Comparison of ENCODE assay signal across 1 cellular context in the genomic region with DNA sequence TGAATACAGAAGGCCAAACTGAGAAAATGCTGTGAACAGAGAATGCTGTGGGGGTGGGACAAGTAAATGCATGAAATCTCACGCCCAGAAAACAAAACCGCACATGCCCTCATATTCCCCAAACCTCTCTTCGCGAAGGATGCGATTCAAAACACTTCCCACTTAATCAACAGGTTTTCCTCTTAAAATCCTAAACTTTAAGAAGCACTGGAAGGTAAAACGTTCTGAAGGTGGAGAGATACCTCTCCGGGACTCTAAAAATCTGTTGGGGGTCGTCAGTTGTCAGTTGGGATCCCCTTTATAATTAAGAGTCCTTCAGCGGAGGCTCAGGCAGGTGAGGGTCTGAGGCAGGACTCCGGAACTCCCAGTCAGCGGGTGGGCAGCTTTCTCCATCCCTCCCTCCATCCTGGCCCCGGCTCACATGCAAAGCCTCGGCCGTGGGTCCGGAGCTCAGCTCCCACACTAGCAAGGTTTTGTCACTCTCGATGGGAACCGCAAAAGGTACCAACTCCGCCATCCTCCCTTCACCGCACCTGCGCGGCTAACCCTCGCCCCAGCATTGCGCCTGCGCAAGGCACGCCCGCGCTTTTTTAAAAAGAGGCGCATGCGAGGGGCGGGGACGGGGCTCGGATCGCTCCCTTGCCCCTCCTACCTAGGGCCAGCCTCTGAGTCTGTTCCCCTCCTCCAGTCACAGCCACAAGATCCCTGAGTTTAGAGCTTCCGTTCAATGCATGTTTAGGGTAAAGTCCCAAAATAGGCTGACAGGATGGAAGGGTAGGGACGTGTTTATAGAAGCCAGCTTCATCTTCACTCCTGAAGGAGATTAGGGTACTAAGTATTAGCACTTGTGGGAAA.
TF ChIP-seq lines count a peak whose summit lies in the region.

A gene with protein sequence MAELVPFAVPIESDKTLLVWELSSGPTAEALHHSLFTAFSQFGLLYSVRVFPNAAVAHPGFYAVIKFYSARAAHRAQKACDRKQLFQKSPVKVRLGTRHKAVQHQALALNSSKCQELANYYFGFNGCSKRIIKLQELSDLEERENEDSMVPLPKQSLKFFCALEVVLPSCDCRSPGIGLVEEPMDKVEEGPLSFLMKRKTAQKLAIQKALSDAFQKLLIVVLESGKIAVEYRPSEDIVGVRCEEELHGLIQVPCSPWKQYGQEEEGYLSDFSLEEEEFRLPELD (minus strand): TSS at position 563 of the 855 bp plus-strand sequence. CDS start 46 bp downstream, at position 517.

TF ChIP-seq in HEK293, 187 proteins besides CTCF, POLR2A, EP300 and RAD21 (continued from another document):
- TF ChIP-seq, protein P1, sequence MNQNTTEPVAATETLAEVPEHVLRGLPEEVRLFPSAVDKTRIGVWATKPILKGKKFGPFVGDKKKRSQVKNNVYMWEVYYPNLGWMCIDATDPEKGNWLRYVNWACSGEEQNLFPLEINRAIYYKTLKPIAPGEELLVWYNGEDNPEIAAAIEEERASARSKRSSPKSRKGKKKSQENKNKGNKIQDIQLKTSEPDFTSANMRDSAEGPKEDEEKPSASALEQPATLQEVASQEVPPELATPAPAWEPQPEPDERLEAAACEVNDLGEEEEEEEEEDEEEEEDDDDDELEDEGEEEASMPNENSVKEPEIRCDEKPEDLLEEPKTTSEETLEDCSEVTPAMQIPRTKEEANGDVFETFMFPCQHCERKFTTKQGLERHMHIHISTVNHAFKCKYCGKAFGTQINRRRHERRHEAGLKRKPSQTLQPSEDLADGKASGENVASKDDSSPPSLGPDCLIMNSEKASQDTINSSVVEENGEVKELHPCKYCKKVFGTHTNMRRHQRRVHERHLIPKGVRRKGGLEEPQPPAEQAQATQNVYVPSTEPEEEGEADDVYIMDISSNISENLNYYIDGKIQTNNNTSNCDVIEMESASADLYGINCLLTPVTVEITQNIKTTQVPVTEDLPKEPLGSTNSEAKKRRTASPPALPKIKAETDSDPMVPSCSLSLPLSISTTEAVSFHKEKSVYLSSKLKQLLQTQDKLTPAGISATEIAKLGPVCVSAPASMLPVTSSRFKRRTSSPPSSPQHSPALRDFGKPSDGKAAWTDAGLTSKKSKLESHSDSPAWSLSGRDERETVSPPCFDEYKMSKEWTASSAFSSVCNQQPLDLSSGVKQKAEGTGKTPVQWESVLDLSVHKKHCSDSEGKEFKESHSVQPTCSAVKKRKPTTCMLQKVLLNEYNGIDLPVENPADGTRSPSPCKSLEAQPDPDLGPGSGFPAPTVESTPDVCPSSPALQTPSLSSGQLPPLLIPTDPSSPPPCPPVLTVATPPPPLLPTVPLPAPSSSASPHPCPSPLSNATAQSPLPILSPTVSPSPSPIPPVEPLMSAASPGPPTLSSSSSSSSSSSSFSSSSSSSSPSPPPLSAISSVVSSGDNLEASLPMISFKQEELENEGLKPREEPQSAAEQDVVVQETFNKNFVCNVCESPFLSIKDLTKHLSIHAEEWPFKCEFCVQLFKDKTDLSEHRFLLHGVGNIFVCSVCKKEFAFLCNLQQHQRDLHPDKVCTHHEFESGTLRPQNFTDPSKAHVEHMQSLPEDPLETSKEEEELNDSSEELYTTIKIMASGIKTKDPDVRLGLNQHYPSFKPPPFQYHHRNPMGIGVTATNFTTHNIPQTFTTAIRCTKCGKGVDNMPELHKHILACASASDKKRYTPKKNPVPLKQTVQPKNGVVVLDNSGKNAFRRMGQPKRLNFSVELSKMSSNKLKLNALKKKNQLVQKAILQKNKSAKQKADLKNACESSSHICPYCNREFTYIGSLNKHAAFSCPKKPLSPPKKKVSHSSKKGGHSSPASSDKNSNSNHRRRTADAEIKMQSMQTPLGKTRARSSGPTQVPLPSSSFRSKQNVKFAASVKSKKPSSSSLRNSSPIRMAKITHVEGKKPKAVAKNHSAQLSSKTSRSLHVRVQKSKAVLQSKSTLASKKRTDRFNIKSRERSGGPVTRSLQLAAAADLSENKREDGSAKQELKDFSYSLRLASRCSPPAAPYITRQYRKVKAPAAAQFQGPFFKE (tag by site-specific recombination; IDR thresholded peaks at IDR 0.05; ENCODE audit: borderline replicate concordance): no peak
